In the genomic region with DNA sequence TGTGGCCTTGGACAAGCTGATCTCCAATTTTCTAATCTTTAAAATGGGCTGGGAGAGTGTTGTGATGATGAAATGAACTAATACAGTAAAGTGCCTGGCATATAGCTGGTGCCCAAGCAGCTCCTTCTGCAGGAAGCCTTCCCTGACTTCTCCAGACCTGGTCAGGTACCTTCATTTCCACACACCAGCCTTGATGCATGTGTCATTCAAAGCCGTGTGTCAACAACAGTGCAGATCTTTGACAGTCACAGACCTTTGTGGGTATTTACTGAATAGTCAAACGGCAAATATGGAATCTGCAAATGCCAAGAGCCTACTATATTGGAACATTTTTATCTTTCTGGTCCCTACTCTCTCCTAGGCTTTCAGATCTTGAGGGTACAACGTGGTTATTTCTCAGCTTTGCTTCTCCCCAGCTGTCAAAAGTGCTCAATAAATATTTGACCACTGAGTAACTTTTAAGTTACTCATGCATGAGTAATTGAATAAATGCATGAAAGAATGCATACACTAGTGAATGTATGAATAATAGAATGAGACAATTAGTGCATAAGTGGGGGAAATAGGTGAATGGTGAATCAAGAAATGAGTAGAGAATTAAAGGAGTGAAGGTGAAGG, we compare ENCODE assay signal across 19 cellular contexts.
DNase-seq lines count a peak whose midpoint lies in the region; ATAC-seq, FAIRE-seq and TF ChIP-seq lines count a peak whose summit lies in the region.
"Had no signal": no experiment of that assay in that cellular context is flagged by ENCODE, and none has a peak within 500 bp of the region (broad histone marks: within the 10 kb centered on the region; RNA-seq: fewer than 3 reads in every experiment).

No MANE protein-coding gene starts in this region.

- H3K36me3 ChIP-seq in WERI-Rb-1, result no peaks in the 10 kb centered on the region
- H3K36me3 ChIP-seq: ovary had no signal

- TF ChIP-seq EP300 in A549 (IDR thresholded peaks at IDR 0.05), result no peak

- no peak overlapping the region for H3K4me3 Mint-ChIP-seq in nephron progenitor cell
- H3K4me3 Mint-ChIP-seq: activated CD4-positive, alpha-beta memory T cell treated with anti-CD3 and anti-CD28 coated beads, Interleukin-2, amount 10 ng/mL, durations not matched to agents 7 days and 5 days; H9; type B pancreatic cell had no signal

- peaks cover 15% of the 10 kb centered on the region for H3K4me1 Mint-ChIP-seq in nephron progenitor cell
- H3K4me1 Mint-ChIP-seq: activated CD4-positive, alpha-beta memory T cell treated with anti-CD3 and anti-CD28 coated beads, Interleukin-2, amount 10 ng/mL, durations not matched to agents 7 days and 5 days had no signal

- no peak for DNase-seq in A549 (ENCODE audit: low read depth in 1 of 2, low spot score in 1 of 2)
- DNase-seq in H54 (ENCODE audit: insufficient read length, low spot score), result peak; percentile 51
- DNase-seq in WERI-Rb-1, result no peak
- DNase-seq in foreskin fibroblast, result peak; percentile 50 to 69
- no peak for DNase-seq in activated gamma-delta T cell treated with Interleukin-2 at 50 U/mL for 16 hours
- no peak for DNase-seq in T-helper 2 cell
- no peak for DNase-seq in head of caudate nucleus
- DNase-seq in nephron progenitor cell, result no peak
- DNase-seq: activated CD4-positive, alpha-beta memory T cell treated with anti-CD3 and anti-CD28 coated beads, Interleukin-2, amount 10 ng/mL, durations not matched to agents 7 days and 5 days; caudate nucleus; H9; NCI-H1092 treated with DMSO at 0.1 percent for 48 hours; NCI-H2227 treated with DMSO at 0.1 percent for 48 hours; ovary; RPMI8226; stimulated activated CD4-positive, alpha-beta T cell treated with anti-CD3 and anti-CD28 coated beads, Interleukin-15, amount 100 ng/mL, for 24 hours; T1000 had no signal

- peak overlapping the region; percentile 29; the same call in 2 of the 3 replicates for H3K4me2 ChIP-seq in A549

- H3K9me3 Mint-ChIP-seq in nephron progenitor cell, result no peaks in the 10 kb centered on the region
- H3K9me3 Mint-ChIP-seq: activated CD4-positive, alpha-beta memory T cell treated with anti-CD3 and anti-CD28 coated beads, Interleukin-2, amount 10 ng/mL, durations not matched to agents 7 days and 5 days; H9; type B pancreatic cell had no signal

- TF ChIP-seq POLR2A in A549 (IDR thresholded peaks at IDR 0.05; ENCODE audit: low read length) (no peak), H54 (IDR thresholded peaks at IDR 0.05; ENCODE audit: low read depth, low read length) (no peak)

- TF ChIP-seq RAD21 in A549 (conservative IDR thresholded peaks at IDR 0.05 in 1 of 2, IDR thresholded peaks at IDR 0.05 in 1 of 2), result no peak; a peak in 1 of 5 replicates

- POLR2A ChIA-PET in A549 (lab: Yijun Ruan, JAX), result no interaction called here

- TF ChIP-seq CTCF in A549 (IDR thresholded peaks at IDR 0.05), result no peak
- no peak for TF ChIP-seq CTCF in WERI-Rb-1 (IDR thresholded peaks at IDR 0.05; ENCODE audit: low read depth, low read length)
- TF ChIP-seq CTCF in foreskin fibroblast (IDR thresholded peaks at IDR 0.05; ENCODE audit: low read depth, low read length), result no peak
- no peak for TF ChIP-seq CTCF in nephron progenitor cell (IDR thresholded peaks at IDR 0.05)

- peaks cover 15% of the 10 kb centered on the region; the same call in 2 of the 3 replicates for H3K4me1 ChIP-seq in A549

- CTCF ChIA-PET in A549 (lab: Yijun Ruan, JAX), result interaction anchor here (0.7 to 3.8 kb wide), 5 partner anchors 23 to 216 kb away, joined by 3 to 23 read pairs (median 4); no protein-coding TSS in a partner anchor

- ATAC-seq in A549, result peak; percentile 48 to 74; a peak in 3 of 6 replicates

- H3K36me3 Mint-ChIP-seq in nephron progenitor cell (ENCODE audit: low read depth), result no peaks in the 10 kb centered on the region
- H3K36me3 Mint-ChIP-seq: type B pancreatic cell had no signal

- intact Hi-C loops in head of caudate nucleus (cut with DNase I), result no loop called here

- 6% methylated on average over 3 of the region's 3 CpGs for WGBS in A549 (ENCODE audit: missing lambda C conversion rate)

- peaks cover 5% of the 10 kb centered on the region for H3K27me3 Mint-ChIP-seq in nephron progenitor cell (ENCODE audit: low read depth, poor library complexity)
- H3K27me3 Mint-ChIP-seq: activated CD4-positive, alpha-beta memory T cell treated with anti-CD3 and anti-CD28 coated beads, Interleukin-2, amount 10 ng/mL, durations not matched to agents 7 days and 5 days had no signal

- peak; percentile 63 for FAIRE-seq in A549 (lab: Jason Lieb, UNC)
- FAIRE-seq in H54 (lab: Jason Lieb, UNC), result no peak
- FAIRE-seq: endometrium had no signal

- no peaks in the 10 kb centered on the region for H3K27me3 ChIP-seq in WERI-Rb-1 (ENCODE audit: insufficient read depth, low read depth, severe bottlenecking)
- H3K27me3 ChIP-seq: ovary had no signal

- H3K4me3 ChIP-seq in A549 (no peak overlapping the region), WERI-Rb-1 (ENCODE audit: low read depth, low read length) (no peak overlapping the region), foreskin fibroblast (ENCODE audit: low read depth in 1 of 2, low read length in 2 of 2) (no peak overlapping the region)
- H3K4me3 ChIP-seq: ovary had no signal

- H3K27ac ChIP-seq in A549 (no peak overlapping the region), WERI-Rb-1 (peak overlapping the region; percentile 90)
- H3K27ac ChIP-seq: ovary had no signal

- H3K9me3 ChIP-seq in A549 (no peaks in the 10 kb centered on the region), WERI-Rb-1 (ENCODE audit: severe bottlenecking) (peaks cover 3% of the 10 kb centered on the region)
- H3K9me3 ChIP-seq: ovary had no signal

- no peak overlapping the region for H3K27ac Mint-ChIP-seq in nephron progenitor cell
- H3K27ac Mint-ChIP-seq: activated CD4-positive, alpha-beta memory T cell treated with anti-CD3 and anti-CD28 coated beads, Interleukin-2, amount 10 ng/mL, durations not matched to agents 7 days and 5 days; H9; type B pancreatic cell had no signal

TF ChIP-seq in A549, 52 proteins besides CTCF, POLR2A, EP300 and RAD21 (continues in another document):
- TF ChIP-seq HOXA7 (CRISPR knock-in tag; IDR thresholded peaks at IDR 0.05) (no peak), CHD2 (IDR thresholded peaks at IDR 0.05; ENCODE audit: low read length, partially characterized antibody) (no peak), KDM1A (IDR thresholded peaks at IDR 0.05; ENCODE audit: low read depth) (no peak), FOSB (CRISPR knock-in tag; IDR thresholded peaks at IDR 0.05) (no peak), GATA3 (IDR thresholded peaks at IDR 0.05; ENCODE audit: borderline replicate concordance) (peak; percentile 48; the same call in 1 of the 2 replicates), POLR2AphosphoS2 (conservative IDR thresholded peaks at IDR 0.05; ENCODE audit: low read length) (no peak), FOSL2 (IDR thresholded peaks at IDR 0.05) (peak; percentile 55; the same call in 1 of the 2 replicates), FOSL2 (CRISPR knock-in tag; IDR thresholded peaks at IDR 0.05) (peak; percentile 77), MAZ (IDR thresholded peaks at IDR 0.05; ENCODE audit: borderline replicate concordance, low read depth, low read length) (no peak), ZSCAN20 (CRISPR knock-in tag; IDR thresholded peaks at IDR 0.05) (no peak), ZC3H11A (IDR thresholded peaks at IDR 0.05) (no peak)
- TF ChIP-seq, protein P1, sequence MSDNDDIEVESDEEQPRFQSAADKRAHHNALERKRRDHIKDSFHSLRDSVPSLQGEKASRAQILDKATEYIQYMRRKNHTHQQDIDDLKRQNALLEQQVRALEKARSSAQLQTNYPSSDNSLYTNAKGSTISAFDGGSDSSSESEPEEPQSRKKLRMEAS (IDR thresholded peaks at IDR 0.05), result peak; percentile 43; the same call in 1 of the 2 replicates
- TF ChIP-seq, protein P2, sequence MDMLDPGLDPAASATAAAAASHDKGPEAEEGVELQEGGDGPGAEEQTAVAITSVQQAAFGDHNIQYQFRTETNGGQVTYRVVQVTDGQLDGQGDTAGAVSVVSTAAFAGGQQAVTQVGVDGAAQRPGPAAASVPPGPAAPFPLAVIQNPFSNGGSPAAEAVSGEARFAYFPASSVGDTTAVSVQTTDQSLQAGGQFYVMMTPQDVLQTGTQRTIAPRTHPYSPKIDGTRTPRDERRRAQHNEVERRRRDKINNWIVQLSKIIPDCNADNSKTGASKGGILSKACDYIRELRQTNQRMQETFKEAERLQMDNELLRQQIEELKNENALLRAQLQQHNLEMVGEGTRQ (IDR thresholded peaks at IDR 0.05), result no peak
- TF ChIP-seq, protein P3, sequence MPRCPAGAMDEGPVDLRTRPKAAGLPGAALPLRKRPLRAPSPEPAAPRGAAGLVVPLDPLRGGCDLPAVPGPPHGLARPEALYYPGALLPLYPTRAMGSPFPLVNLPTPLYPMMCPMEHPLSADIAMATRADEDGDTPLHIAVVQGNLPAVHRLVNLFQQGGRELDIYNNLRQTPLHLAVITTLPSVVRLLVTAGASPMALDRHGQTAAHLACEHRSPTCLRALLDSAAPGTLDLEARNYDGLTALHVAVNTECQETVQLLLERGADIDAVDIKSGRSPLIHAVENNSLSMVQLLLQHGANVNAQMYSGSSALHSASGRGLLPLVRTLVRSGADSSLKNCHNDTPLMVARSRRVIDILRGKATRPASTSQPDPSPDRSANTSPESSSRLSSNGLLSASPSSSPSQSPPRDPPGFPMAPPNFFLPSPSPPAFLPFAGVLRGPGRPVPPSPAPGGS (IDR thresholded peaks at IDR 0.05), result no peak
- TF ChIP-seq, protein P4, sequence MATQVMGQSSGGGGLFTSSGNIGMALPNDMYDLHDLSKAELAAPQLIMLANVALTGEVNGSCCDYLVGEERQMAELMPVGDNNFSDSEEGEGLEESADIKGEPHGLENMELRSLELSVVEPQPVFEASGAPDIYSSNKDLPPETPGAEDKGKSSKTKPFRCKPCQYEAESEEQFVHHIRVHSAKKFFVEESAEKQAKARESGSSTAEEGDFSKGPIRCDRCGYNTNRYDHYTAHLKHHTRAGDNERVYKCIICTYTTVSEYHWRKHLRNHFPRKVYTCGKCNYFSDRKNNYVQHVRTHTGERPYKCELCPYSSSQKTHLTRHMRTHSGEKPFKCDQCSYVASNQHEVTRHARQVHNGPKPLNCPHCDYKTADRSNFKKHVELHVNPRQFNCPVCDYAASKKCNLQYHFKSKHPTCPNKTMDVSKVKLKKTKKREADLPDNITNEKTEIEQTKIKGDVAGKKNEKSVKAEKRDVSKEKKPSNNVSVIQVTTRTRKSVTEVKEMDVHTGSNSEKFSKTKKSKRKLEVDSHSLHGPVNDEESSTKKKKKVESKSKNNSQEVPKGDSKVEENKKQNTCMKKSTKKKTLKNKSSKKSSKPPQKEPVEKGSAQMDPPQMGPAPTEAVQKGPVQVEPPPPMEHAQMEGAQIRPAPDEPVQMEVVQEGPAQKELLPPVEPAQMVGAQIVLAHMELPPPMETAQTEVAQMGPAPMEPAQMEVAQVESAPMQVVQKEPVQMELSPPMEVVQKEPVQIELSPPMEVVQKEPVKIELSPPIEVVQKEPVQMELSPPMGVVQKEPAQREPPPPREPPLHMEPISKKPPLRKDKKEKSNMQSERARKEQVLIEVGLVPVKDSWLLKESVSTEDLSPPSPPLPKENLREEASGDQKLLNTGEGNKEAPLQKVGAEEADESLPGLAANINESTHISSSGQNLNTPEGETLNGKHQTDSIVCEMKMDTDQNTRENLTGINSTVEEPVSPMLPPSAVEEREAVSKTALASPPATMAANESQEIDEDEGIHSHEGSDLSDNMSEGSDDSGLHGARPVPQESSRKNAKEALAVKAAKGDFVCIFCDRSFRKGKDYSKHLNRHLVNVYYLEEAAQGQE (IDR thresholded peaks at IDR 0.05), result no peak

Comparison
In these comparisons a context has a peak if more than half of its experiments do, and no peak if none do; other contexts are left out.
1. DNase-seq: peak in H54 (single experiment) and foreskin fibroblast (2 of 2); none in A549 (0 of 2), WERI-Rb-1 (single experiment), activated gamma-delta T cell treated with Interleukin-2 at 50 U/mL for 16 hours (single experiment), T-helper 2 cell (0 of 5), head of caudate nucleus (0 of 42) and nephron progenitor cell (single experiment).